ENCODE assay signal across 11 cellular contexts in genomic region chr7:149860821-149861727, GRCh38. TPM values are rescaled to one million over a fixed set of nuclear protein-coding genes. Genes with fewer than 3 reads are reported as not detected.
DNase-seq lines count a peak whose midpoint lies in the region; ATAC-seq and TF ChIP-seq lines count a peak whose summit lies in the region.
"Had no signal": no experiment of that assay in that cellular context is flagged by ENCODE, and none has a peak within 500 bp of the region (broad histone marks: within the 10 kb centered on the region; RNA-seq: fewer than 3 reads in every experiment).

No MANE protein-coding gene starts in this region.

- H3K27me3 Mint-ChIP-seq in activated CD4-positive, alpha-beta T cell treated with anti-CD3 and anti-CD28 coated beads, Interleukin-2, amount 10 ng/mL, durations not matched to agents 7 days and 5 days, result no peaks in the 10 kb centered on the region
- H3K27me3 Mint-ChIP-seq: central memory CD8-positive, alpha-beta T cell had no signal

- no peak overlapping the region for H2AFZ ChIP-seq in parathyroid adenoma

- H3K9ac ChIP-seq in parathyroid adenoma, result no peak overlapping the region

- CTCF ChIA-PET in activated CD4-positive, alpha-beta T cell treated with anti-CD3 and anti-CD28 coated beads, Interleukin-2, amount 10 ng/mL, durations not matched to agents 7 days and 5 days (lab: Charles Lee), result interaction anchor here (0.6 to 3.9 kb wide), 5 partner anchors 10 to 187 kb away, joined by 3 to 22 read pairs (median 4); no protein-coding TSS in a partner anchor

- no peaks in the 10 kb centered on the region for H3K79me2 ChIP-seq in parathyroid adenoma

- H3K36me3 Mint-ChIP-seq in activated CD4-positive, alpha-beta T cell treated with anti-CD3 and anti-CD28 coated beads, Interleukin-2, amount 10 ng/mL, durations not matched to agents 7 days and 5 days (ENCODE audit: low read depth), result peaks cover 49% of the 10 kb centered on the region

- WGBS in esophagus muscularis mucosa, result 73% methylated on average over 21 of the region's 45 CpGs

- H3K27ac ChIP-seq in esophagus muscularis mucosa (replicated peaks in 1 of 4) (no peak overlapping the region), parathyroid adenoma (no peak overlapping the region)
- H3K27ac ChIP-seq: ovary had no signal

- H3K9me3 Mint-ChIP-seq in activated CD4-positive, alpha-beta T cell treated with anti-CD3 and anti-CD28 coated beads, Interleukin-2, amount 10 ng/mL, durations not matched to agents 7 days and 5 days, result no peaks in the 10 kb centered on the region
- H3K9me3 Mint-ChIP-seq: central memory CD8-positive, alpha-beta T cell had no signal

- H3K4me1 ChIP-seq in esophagus muscularis mucosa (peaks cover 0 to 2% (median under 1%) of the 10 kb centered on the region in 4 donors), parathyroid adenoma (no peaks in the 10 kb centered on the region)

- no peaks in the 10 kb centered on the region for H3K27me3 ChIP-seq in esophagus muscularis mucosa
- H3K27me3 ChIP-seq in parathyroid adenoma (ENCODE audit: control insufficient read depth, insufficient read depth, low read length), result no peaks in the 10 kb centered on the region
- H3K27me3 ChIP-seq: ovary had no signal

- peak overlapping the region; percentile 25 for H3K27ac Mint-ChIP-seq in activated CD4-positive, alpha-beta T cell treated with anti-CD3 and anti-CD28 coated beads, Interleukin-2, amount 10 ng/mL, durations not matched to agents 7 days and 5 days

- H3K36me3 ChIP-seq in esophagus muscularis mucosa (peaks cover 29 to 77% (median 73%) of the 10 kb centered on the region in 4 donors), parathyroid adenoma (ENCODE audit: control insufficient read depth, insufficient read depth, low read length) (no peaks in the 10 kb centered on the region)
- H3K36me3 ChIP-seq: ovary had no signal

- POLR2A ChIA-PET in activated CD4-positive, alpha-beta T cell treated with anti-CD3 and anti-CD28 coated beads, Interleukin-2, amount 10 ng/mL, durations not matched to agents 7 days and 5 days (lab: Charles Lee), result no interaction called here

- TF ChIP-seq CTCF in LNCAP (IDR thresholded peaks at IDR 0.05) (peak; percentile 31), esophagus muscularis mucosa (IDR thresholded peaks at IDR 0.05) (peak; percentile 21 to 49 (median 35)), parathyroid adenoma (IDR thresholded peaks at IDR 0.05) (peak; percentile 22)

- H3K4me3 Mint-ChIP-seq in activated CD4-positive, alpha-beta T cell treated with anti-CD3 and anti-CD28 coated beads, Interleukin-2, amount 10 ng/mL, durations not matched to agents 7 days and 5 days, result no peak overlapping the region
- H3K4me3 Mint-ChIP-seq: central memory CD8-positive, alpha-beta T cell had no signal

- TF ChIP-seq POLR2A in esophagus muscularis mucosa (IDR thresholded peaks at IDR 0.05; ENCODE audit: low read depth), result no peak

- H3K4me1 Mint-ChIP-seq in activated CD4-positive, alpha-beta T cell treated with anti-CD3 and anti-CD28 coated beads, Interleukin-2, amount 10 ng/mL, durations not matched to agents 7 days and 5 days, result peaks cover 56% of the 10 kb centered on the region

- no peak for TF ChIP-seq EP300 in esophagus muscularis mucosa (IDR thresholded peaks at IDR 0.05)

- ATAC-seq in GM21528 (IDR thresholded peaks at IDR 0.05; ENCODE audit: low FRiP score, unreplicated experiment) (no peak), HG03039 (IDR thresholded peaks at IDR 0.05; ENCODE audit: unreplicated experiment) (no peak), HG02870 (IDR thresholded peaks at IDR 0.05; ENCODE audit: unreplicated experiment) (no peak)

- no peak for DNase-seq in activated CD4-positive, alpha-beta T cell treated with anti-CD3 and anti-CD28 coated beads, Interleukin-2, amount 10 ng/mL, durations not matched to agents 7 days and 5 days
- no peak for DNase-seq in activated CD4-positive, alpha-beta T cell treated with anti-CD3 and anti-CD28 coated beads, Interleukin-2, amount 50 U/mL, for 1 hour
- no peak for DNase-seq in esophagus muscularis mucosa (ENCODE audit: extremely low spot score)
- DNase-seq: NCI-H1436 had no signal

- intact Hi-C loops in esophagus muscularis mucosa (cut with DNase I), result no loop called here

- no peak overlapping the region for H3K4me3 ChIP-seq in esophagus muscularis mucosa
- H3K4me3 ChIP-seq in parathyroid adenoma (ENCODE audit: low read depth, low read length), result no peak overlapping the region
- H3K4me3 ChIP-seq: ovary had no signal

- H3K9me3 ChIP-seq in esophagus muscularis mucosa, result no peaks in the 10 kb centered on the region
- H3K9me3 ChIP-seq in parathyroid adenoma (ENCODE audit: control insufficient read depth, low read length), result no peaks in the 10 kb centered on the region
- H3K9me3 ChIP-seq: ovary had no signal

- H3K4me2 ChIP-seq in parathyroid adenoma (ENCODE audit: low read length), result no peak overlapping the region

RNA-seq across cellular contexts. Expression of gene ATP6V0E2, which starts 12.7 kb away (rescaled TPM):
- 10 to 100 TPM; 69.0 to 76.1 TPM for total RNA-seq in activated CD4-positive, alpha-beta T cell treated with anti-CD3 and anti-CD28 coated beads, Interleukin-2, amount 10 ng/mL, durations not matched to agents 7 days and 5 days
- 10 to 100 TPM; 17.9 to 55.1 (median 32.7) TPM for total RNA-seq in esophagus muscularis mucosa

RNA-seq across cellular contexts. Expression of gene ZNF862, which starts 22.9 kb away (rescaled TPM):
- total RNA-seq in activated CD4-positive, alpha-beta T cell treated with anti-CD3 and anti-CD28 coated beads, Interleukin-2, amount 10 ng/mL, durations not matched to agents 7 days and 5 days, result 10 to 100 TPM; 31.3 to 35.8 TPM
- total RNA-seq in esophagus muscularis mucosa, result 10 to 100 TPM in 3 of 4 donors, 1 to 10 TPM in 1; 9.1 to 17.1 (median 13.3) TPM
